Comparison of ENCODE assay signal across 1 cellular context in the genomic region with DNA sequence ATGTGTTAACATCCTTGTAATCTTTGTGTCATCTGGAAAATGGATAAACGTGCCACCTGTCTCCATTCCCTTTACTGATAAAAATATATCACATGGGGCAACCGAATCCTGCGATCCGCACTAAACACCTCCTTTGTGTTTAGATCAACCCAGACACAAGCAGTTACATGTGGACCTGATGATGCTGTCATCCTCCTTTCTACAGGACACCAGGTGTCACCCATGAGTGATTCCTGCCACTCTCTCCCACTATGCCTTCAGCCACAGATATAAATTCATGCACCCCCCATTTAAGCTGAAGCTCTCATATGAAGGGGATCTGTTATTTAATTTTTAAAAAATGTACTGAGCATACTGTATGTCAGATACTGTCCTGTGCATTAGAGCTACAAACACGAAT.
TF ChIP-seq lines count a peak whose summit lies in the region.

No MANE protein-coding gene starts in this region.

TF ChIP-seq in K562, 482 proteins besides CTCF, POLR2A, EP300 and RAD21 (continued from another document):
- TF ChIP-seq, protein P1, sequence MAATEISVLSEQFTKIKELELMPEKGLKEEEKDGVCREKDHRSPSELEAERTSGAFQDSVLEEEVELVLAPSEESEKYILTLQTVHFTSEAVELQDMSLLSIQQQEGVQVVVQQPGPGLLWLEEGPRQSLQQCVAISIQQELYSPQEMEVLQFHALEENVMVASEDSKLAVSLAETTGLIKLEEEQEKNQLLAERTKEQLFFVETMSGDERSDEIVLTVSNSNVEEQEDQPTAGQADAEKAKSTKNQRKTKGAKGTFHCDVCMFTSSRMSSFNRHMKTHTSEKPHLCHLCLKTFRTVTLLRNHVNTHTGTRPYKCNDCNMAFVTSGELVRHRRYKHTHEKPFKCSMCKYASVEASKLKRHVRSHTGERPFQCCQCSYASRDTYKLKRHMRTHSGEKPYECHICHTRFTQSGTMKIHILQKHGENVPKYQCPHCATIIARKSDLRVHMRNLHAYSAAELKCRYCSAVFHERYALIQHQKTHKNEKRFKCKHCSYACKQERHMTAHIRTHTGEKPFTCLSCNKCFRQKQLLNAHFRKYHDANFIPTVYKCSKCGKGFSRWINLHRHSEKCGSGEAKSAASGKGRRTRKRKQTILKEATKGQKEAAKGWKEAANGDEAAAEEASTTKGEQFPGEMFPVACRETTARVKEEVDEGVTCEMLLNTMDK (IDR thresholded peaks at IDR 0.05; ENCODE audit: borderline replicate concordance, insufficient read depth, low read depth, low read length, poor library complexity, severe bottlenecking): no peak
- TF ChIP-seq, protein P2, sequence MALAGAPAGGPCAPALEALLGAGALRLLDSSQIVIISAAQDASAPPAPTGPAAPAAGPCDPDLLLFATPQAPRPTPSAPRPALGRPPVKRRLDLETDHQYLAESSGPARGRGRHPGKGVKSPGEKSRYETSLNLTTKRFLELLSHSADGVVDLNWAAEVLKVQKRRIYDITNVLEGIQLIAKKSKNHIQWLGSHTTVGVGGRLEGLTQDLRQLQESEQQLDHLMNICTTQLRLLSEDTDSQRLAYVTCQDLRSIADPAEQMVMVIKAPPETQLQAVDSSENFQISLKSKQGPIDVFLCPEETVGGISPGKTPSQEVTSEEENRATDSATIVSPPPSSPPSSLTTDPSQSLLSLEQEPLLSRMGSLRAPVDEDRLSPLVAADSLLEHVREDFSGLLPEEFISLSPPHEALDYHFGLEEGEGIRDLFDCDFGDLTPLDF (CRISPR knock-in tag; IDR thresholded peaks at IDR 0.05): no peak
- no peak for TF ChIP-seq BDP1 (IDR thresholded peaks at IDR 0.05; ENCODE audit: insufficient read depth, insufficient read length)
- TF ChIP-seq CBX8 (IDR thresholded peaks at IDR 0.05; ENCODE audit: borderline replicate concordance, extremely low read depth, low read depth, low read length, poor library complexity, severe bottlenecking): no peak
- TF ChIP-seq ZNF507 (tag; conservative IDR thresholded peaks at IDR 0.05): no peak
- TF ChIP-seq ZKSCAN3 (CRISPR knock-in tag; IDR thresholded peaks at IDR 0.05): no peak
